ENCODE assay signal across 8 cellular contexts in the genomic region with DNA sequence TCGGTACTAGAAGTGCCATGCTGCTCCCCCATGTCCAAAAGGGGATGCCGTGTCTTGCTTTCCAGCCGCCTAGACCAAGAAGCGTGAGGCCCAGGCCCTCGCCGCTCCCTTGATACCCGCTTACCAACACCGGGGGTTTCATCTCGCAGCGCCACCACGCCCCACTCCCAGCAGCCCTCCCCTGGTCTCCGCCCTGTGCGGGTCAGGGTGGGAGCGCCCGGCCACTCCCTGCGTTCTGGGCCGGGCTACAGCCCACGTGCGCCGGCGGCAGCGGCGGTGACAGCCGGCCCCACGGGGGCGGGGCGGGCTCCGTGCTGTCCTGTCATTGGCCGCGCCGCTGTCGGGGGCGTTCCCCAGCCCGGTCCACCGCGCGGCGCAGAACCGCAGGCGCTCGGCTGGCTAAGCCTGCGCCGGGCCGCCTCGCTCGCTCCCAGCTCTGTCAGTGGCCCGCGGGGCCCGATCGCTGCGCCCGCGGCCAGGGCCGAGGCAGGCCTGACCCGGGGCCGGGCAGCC. TPM values are rescaled to one million over a fixed set of nuclear protein-coding genes. Genes with fewer than 3 reads are reported as not detected.
DNase-seq lines count a peak whose midpoint lies in the region; ATAC-seq lines count a peak whose summit lies in the region.

Gene MICAL2, plus strand, starts transcription at position 390 of the 513 bp plus-strand sequence. CDS start 51,566 bp downstream, outside the sequence.

- CTCF ChIA-PET in naive thymus-derived CD4-positive, alpha-beta T cell (lab: Charles Lee) = interaction anchor here (0.5 to 1.4 kb wide), 2 partner anchors 59 to 126 kb away, joined by 3 to 6 read pairs; no protein-coding TSS in a partner anchor

- intact Hi-C loops in naive thymus-derived CD4-positive, alpha-beta T cell (cut with micrococcal nuclease) = loop anchor here (1.0 to 5.0 kb wide), 14 partner anchors 23 to 1253 kb away; partner anchors contain the start of genes BMAL1 (in 1 of the 2), TEAD1 (in 1 of the 2), USP47 (in 1 of the 2) and ZBED5 (in 1 of the 2)

- no peaks in the 10 kb centered on the region for H3K9me3 Mint-ChIP-seq in naive thymus-derived CD4-positive, alpha-beta T cell
- no peaks in the 10 kb centered on the region for H3K9me3 Mint-ChIP-seq in stimulated activated memory B cell treated with anti-CD40 and anti-IgM and Interleukin-4, amounts not matched to agents 10 μg/mL and 1 μg/mL and 100 μg/mL, for 72 hours

- no peaks in the 10 kb centered on the region for H3K27me3 ChIP-seq in naive thymus-derived CD4-positive, alpha-beta T cell (ENCODE audit: control insufficient read depth in 2 of 2, insufficient read depth in 2 of 2, low read length in 2 of 2)

- peaks cover 0 to 3% (median 0%) of the 10 kb centered on the region in 5 donors for H3K36me3 Mint-ChIP-seq in naive thymus-derived CD4-positive, alpha-beta T cell
- no peaks in the 10 kb centered on the region for H3K36me3 Mint-ChIP-seq in stimulated activated memory B cell treated with anti-CD40 and anti-IgM and Interleukin-4, amounts not matched to agents 10 μg/mL and 1 μg/mL and 100 μg/mL, for 72 hours

- H3K27ac Mint-ChIP-seq in naive thymus-derived CD4-positive, alpha-beta T cell = peak within 1 kb of the TSS in 8 of 9 donors; percentile 15 to 96 (median 46)
- no peak within 1 kb of the TSS for H3K27ac Mint-ChIP-seq in stimulated activated memory B cell treated with anti-CD40 and anti-IgM and Interleukin-4, amounts not matched to agents 10 μg/mL and 1 μg/mL and 100 μg/mL, for 72 hours

- in situ Hi-C loops in KBM-7 (cut with MboI; ENCODE audit: low pct_unique_long_range_greater_than_20kb, low sequenced_read_pairs) = no loop called here

- H3K27me3 Mint-ChIP-seq in naive thymus-derived CD4-positive, alpha-beta T cell = no peaks in the 10 kb centered on the region
- H3K27me3 Mint-ChIP-seq in stimulated activated memory B cell treated with anti-CD40 and anti-IgM and Interleukin-4, amounts not matched to agents 10 μg/mL and 1 μg/mL and 100 μg/mL, for 72 hours = peaks cover 60% of the 10 kb centered on the region

- ATAC-seq in GM21737 (IDR thresholded peaks at IDR 0.05; ENCODE audit: unreplicated experiment) = peak; percentile 95
- peak; percentile 99 for ATAC-seq in naive thymus-derived CD4-positive, alpha-beta T cell
- ATAC-seq in stimulated activated memory B cell treated with anti-CD40 and anti-IgM and Interleukin-4, amounts not matched to agents 10 μg/mL and 1 μg/mL and 100 μg/mL, for 72 hours = peak; percentile 95

- DNase-seq in DMS153 (lab: John Stamatoyannopoulos, UW) = peak; percentile 68
- peak; percentile 90 for DNase-seq in KBM-7
- peak; percentile 89 for DNase-seq in RPMI7951 (ENCODE audit: low read depth)
- DNase-seq in activated T-helper 1 cell treated with anti-CD3 and anti-CD28 coated beads, Interleukin-2, amount 50 U/mL, for 16 hours (ENCODE audit: low read depth in 1 of 2, low spot score in 1 of 2) = peak; percentile 56 to 75
- DNase-seq in fibroblast of gingiva (ENCODE audit: low read depth) = peak; percentile 83
- DNase-seq in naive thymus-derived CD4-positive, alpha-beta T cell = peak; percentile 66 to 94 (median 76)

- H3K4me3 ChIP-seq in naive thymus-derived CD4-positive, alpha-beta T cell (ENCODE audit: low read length) = peak within 1 kb of the TSS; percentile 58

- H3K4me1 ChIP-seq in naive thymus-derived CD4-positive, alpha-beta T cell (ENCODE audit: control insufficient read depth in 2 of 2, insufficient read depth in 2 of 2, low read length in 2 of 2) = peaks cover 0 to 21% of the 10 kb centered on the region in 2 donors

- H3K9me3 ChIP-seq in naive thymus-derived CD4-positive, alpha-beta T cell (ENCODE audit: control insufficient read depth in 2 of 3, low read length in 3 of 3) = no peaks in the 10 kb centered on the region

- peaks cover 5 to 69% (median 12%) of the 10 kb centered on the region in 7 donors for H3K4me1 Mint-ChIP-seq in naive thymus-derived CD4-positive, alpha-beta T cell
- H3K4me1 Mint-ChIP-seq in stimulated activated memory B cell treated with anti-CD40 and anti-IgM and Interleukin-4, amounts not matched to agents 10 μg/mL and 1 μg/mL and 100 μg/mL, for 72 hours = peaks cover 7% of the 10 kb centered on the region

- peak within 1 kb of the TSS; percentile 46 for H3K27ac ChIP-seq in naive thymus-derived CD4-positive, alpha-beta T cell (ENCODE audit: low read depth, low read length)

- POLR2A ChIA-PET in naive thymus-derived CD4-positive, alpha-beta T cell (lab: Charles Lee) = interaction anchor here (0.5 to 0.6 kb wide), 2 partner anchors 35 to 301 kb away, joined by 3 to 6 read pairs; no protein-coding TSS in a partner anchor

- H3K4me3 Mint-ChIP-seq in naive thymus-derived CD4-positive, alpha-beta T cell = peak within 1 kb of the TSS; percentile 72 to 92 (median 80)
- peak within 1 kb of the TSS; percentile 57 for H3K4me3 Mint-ChIP-seq in stimulated activated memory B cell treated with anti-CD40 and anti-IgM and Interleukin-4, amounts not matched to agents 10 μg/mL and 1 μg/mL and 100 μg/mL, for 72 hours

- no peaks in the 10 kb centered on the region for H3K36me3 ChIP-seq in naive thymus-derived CD4-positive, alpha-beta T cell (ENCODE audit: control insufficient read depth in 2 of 3, insufficient read depth in 3 of 3, low read length in 3 of 3)

RNA-seq across cellular contexts. Expression of gene MICAL2, which starts in this region (rescaled TPM):
- total RNA-seq in RPMI7951 (2014; rRNA removed; shearing (Covaris generic)) = 58.6 TPM in 2 replicates
- total RNA-seq in naive thymus-derived CD4-positive, alpha-beta T cell = 100 to 1,000 TPM in 1 of 5 experiments, 10 to 100 TPM in 2, 1 to 10 TPM in 2; 5.8 to 112 (median 13.4) TPM
- polyA plus RNA-seq in naive thymus-derived CD4-positive, alpha-beta T cell = 1 to 10 TPM; 1.1 to 2.6 TPM

Comparison
In these comparisons a context has a peak if more than half of its experiments do, and no peak if none do; other contexts are left out.
1. Peak in every context shown above with its lines: DNase-seq, ATAC-seq, H3K4me3 ChIP-seq and H3K27ac ChIP-seq.